ENCODE assay signal across 10 cellular contexts in the genomic region with DNA sequence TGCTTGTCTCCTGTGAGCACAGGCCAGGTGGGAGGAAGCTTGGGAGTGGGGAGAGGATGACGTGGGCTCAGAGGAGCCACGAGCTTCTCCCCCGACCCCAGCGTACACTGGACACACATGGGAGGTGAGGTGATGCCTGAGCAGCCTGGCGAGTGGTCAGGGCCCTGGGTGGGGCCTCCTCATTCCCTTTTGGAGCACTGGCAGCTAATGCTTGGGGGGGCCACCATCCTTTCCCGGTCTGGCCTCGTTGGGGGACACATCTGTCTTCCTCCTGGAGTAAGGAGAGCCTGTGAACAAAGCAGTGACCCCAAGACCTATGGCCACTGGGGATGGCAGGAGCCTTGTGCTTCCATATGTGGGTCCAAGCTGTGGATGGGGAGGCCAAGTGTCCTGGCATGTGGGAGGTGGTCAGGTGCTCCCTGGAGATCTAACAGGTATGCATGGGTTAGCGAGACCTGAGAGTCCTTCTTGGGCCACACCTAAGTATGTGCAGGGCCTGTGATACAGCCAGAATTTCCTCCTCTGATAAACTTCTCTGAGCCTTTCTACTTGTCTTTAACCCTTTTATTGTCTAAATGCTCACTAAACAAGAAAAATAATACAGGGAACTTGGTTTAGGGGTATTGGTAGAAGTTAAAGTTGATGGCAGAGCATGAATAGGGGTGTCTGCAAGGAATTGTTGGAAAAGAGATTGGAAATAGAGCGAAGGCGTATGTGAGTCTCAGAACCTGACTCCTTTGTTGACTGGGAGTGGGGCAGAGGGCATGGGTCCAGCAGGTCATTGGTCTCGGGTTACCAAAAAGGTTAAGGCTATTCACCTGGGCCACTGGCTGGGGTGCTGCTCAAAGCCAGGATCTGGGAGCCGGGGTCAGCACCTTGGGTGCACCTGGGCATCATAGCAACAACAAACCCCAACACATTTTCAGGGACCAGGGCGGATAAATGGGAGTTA. TPM values are rescaled to one million over a fixed set of nuclear protein-coding genes. Genes with fewer than 3 reads are reported as not detected.
DNase-seq lines count a peak whose midpoint lies in the region; TF ChIP-seq lines count a peak whose summit lies in the region.
"Had no signal": no experiment of that assay in that cellular context is flagged by ENCODE, and none has a peak within 500 bp of the region (broad histone marks: within the 10 kb centered on the region; RNA-seq: fewer than 3 reads in every experiment).

No MANE protein-coding gene starts in this region.

- intact Hi-C loops in prostate gland (cut with DNase I) = no loop called here

- H3K9ac ChIP-seq in OCI-LY1 (ENCODE audit: low read length) = peak overlapping the region; percentile 39; the same call in 1 of the 2 replicates

- H3K27ac ChIP-seq in C4-2B = peak overlapping the region; percentile 97
- H3K27ac ChIP-seq in OCI-LY1 (ENCODE audit: low read depth, low read length, poor library complexity, severe bottlenecking) = peak overlapping the region; percentile 90
- H3K27ac ChIP-seq in effector memory CD4-positive, alpha-beta T cell (ENCODE audit: insufficient read depth, low read length, poor library complexity, severe bottlenecking) = peak overlapping the region; percentile 42
- peak overlapping the region; percentile 55 to 68 for H3K27ac ChIP-seq in prostate gland

- 83% methylated on average over 13 of the region's 13 CpGs for WGBS in prostate gland

- in situ Hi-C loops in HAP-1 (cut with MboI; ENCODE audit: low sequenced_read_pairs) = no loop called here

- H3F3A ChIP-seq in OCI-LY1 (ENCODE audit: insufficient read depth, low read length) = 0 out of 2 replicates have a peak, but pooled peaks cover 5% of the 10 kb centered on the region

- H3K9me2 ChIP-seq in OCI-LY1 (ENCODE audit: low read depth, low read length) = no peaks in the 10 kb centered on the region

- H3K9me3 ChIP-seq in OCI-LY1 (ENCODE audit: low read length) = no peaks in the 10 kb centered on the region
- no peaks in the 10 kb centered on the region for H3K9me3 ChIP-seq in effector memory CD4-positive, alpha-beta T cell (ENCODE audit: control insufficient read depth, low read length)
- no peaks in the 10 kb centered on the region for H3K9me3 ChIP-seq in prostate gland
- no peaks in the 10 kb centered on the region for H3K9me3 ChIP-seq in HAP-1
- H3K9me3 ChIP-seq: Caco-2 had no signal

- peaks cover 100% of the 10 kb centered on the region for H3K4me1 ChIP-seq in OCI-LY1 (ENCODE audit: insufficient read depth, low read length, severe bottlenecking)
- H3K4me1 ChIP-seq in effector memory CD4-positive, alpha-beta T cell (ENCODE audit: control insufficient read depth, insufficient read depth, low read length, poor library complexity, severe bottlenecking) = peaks cover 92% of the 10 kb centered on the region
- H3K4me1 ChIP-seq in prostate gland (replicated peaks) = peaks cover 47% of the 10 kb centered on the region
- H3K4me1 ChIP-seq in HAP-1 = no peaks in the 10 kb centered on the region
- H3K4me1 ChIP-seq: Caco-2 had no signal

- H2AFZ ChIP-seq in OCI-LY1 (ENCODE audit: low read length) = no peak overlapping the region

- peak overlapping the region; percentile 28 for H3K4me3 ChIP-seq in OCI-LY1 (ENCODE audit: low read depth, low read length, poor library complexity, severe bottlenecking)
- no peak overlapping the region for H3K4me3 ChIP-seq in effector memory CD4-positive, alpha-beta T cell (ENCODE audit: insufficient read depth, low read depth, low read length, poor library complexity, severe bottlenecking)
- no peak overlapping the region for H3K4me3 ChIP-seq in prostate gland
- no peak overlapping the region for H3K4me3 ChIP-seq in HAP-1

- H3K36me3 ChIP-seq in OCI-LY1 (ENCODE audit: insufficient read depth, low read length) = peaks cover 14% of the 10 kb centered on the region; the same call in 1 of the 2 replicates
- peaks cover 6% of the 10 kb centered on the region for H3K36me3 ChIP-seq in effector memory CD4-positive, alpha-beta T cell (ENCODE audit: control insufficient read depth, insufficient read depth, low read length)
- H3K36me3 ChIP-seq in prostate gland = no peaks in the 10 kb centered on the region
- H3K36me3 ChIP-seq in HAP-1 (replicated peaks) = no peaks in the 10 kb centered on the region; the same call in 1 of the 2 replicates

- no peaks in the 10 kb centered on the region for H4K20me1 ChIP-seq in OCI-LY1 (ENCODE audit: insufficient read depth, low read length)

- TF ChIP-seq POLR2A in prostate gland (IDR thresholded peaks at IDR 0.05) = no peak

- H3K79me2 ChIP-seq in OCI-LY1 (ENCODE audit: insufficient read depth, low read length) = peaks cover 92% of the 10 kb centered on the region

- peak overlapping the region; percentile 63 for H3K4me2 ChIP-seq in OCI-LY1 (ENCODE audit: low read length)

- TF ChIP-seq CTCF in C4-2B (conservative IDR thresholded peaks at IDR 0.05) (no peak), OCI-LY1 (IDR thresholded peaks at IDR 0.05; ENCODE audit: low read length) (no peak), prostate gland (IDR thresholded peaks at IDR 0.05) (no peak)

- no peak for DNase-seq in effector memory CD4-positive, alpha-beta T cell
- DNase-seq in prostate gland (ENCODE audit: low spot score) = no peak
- DNase-seq in HAP-1 (ENCODE audit: low spot score in 2 of 2) = no peak
- no peak for DNase-seq in germinal center (ENCODE audit: low spot score)
- no peak for DNase-seq in GDM1 (lab: John Stamatoyannopoulos, UW)
- DNase-seq in Ammon's horn (ENCODE audit: low spot score) = no peak
- DNase-seq: Caco-2, retina had no signal

- H3K27me3 ChIP-seq in OCI-LY1 (ENCODE audit: insufficient read depth, low read length) = no peaks in the 10 kb centered on the region
- no peaks in the 10 kb centered on the region for H3K27me3 ChIP-seq in effector memory CD4-positive, alpha-beta T cell (replicated peaks; ENCODE audit: control insufficient read depth, insufficient read depth, low read length, poor library complexity, severe bottlenecking)
- H3K27me3 ChIP-seq in prostate gland (replicated peaks; ENCODE audit: insufficient read depth) = no peaks in the 10 kb centered on the region
- H3K27me3 ChIP-seq in HAP-1 (ENCODE audit: low read depth) = no peaks in the 10 kb centered on the region

RNA-seq across cellular contexts. Expression of a gene that starts 9.6 kb away (rescaled TPM):
- total RNA-seq in prostate gland = 10 to 100 TPM; 16.6 to 56.5 TPM

Comparison
In these comparisons a context has a peak if more than half of its experiments do, and no peak if none do; other contexts are left out.
1. H3K27ac ChIP-seq: peak in every context shown above with its lines; median percentile 97 in C4-2B; 90 in OCI-LY1; 62 in prostate gland; 42 in effector memory CD4-positive, alpha-beta T cell.